ENCODE assay signal across 11 cellular contexts in the genomic region with DNA sequence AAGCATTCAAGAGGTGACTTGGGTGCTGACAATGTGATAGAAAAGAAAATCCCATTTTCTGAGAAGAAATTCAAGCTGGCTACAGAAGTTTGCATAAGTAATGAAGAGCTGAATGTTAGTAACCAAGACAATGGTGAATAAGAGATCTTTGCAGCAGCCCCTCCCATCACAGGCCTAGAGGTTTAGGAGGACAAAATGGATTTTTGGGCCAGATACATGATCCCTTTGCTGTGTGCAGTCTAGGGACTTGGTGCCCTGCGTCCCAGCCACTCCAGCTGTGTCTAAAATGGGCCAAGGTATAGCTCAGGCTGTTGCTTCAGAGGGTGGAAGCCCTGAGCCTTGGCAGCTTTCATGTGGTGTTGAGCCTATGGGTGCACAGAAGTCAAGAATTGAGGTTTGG.
"Had no signal": no experiment of that assay in that cellular context is flagged by ENCODE, and none has a peak within 500 bp of the region (broad histone marks: within the 10 kb centered on the region; RNA-seq: fewer than 3 reads in every experiment).

No MANE protein-coding gene starts in this region.

- H3K36me3 ChIP-seq: HAP-1 had no signal

- ATAC-seq: GM23338, HCT116 had no signal

- DNase-seq: GM23248, GOT3, H7, H9, HCEC 1CT, HFFc6 had no signal

- H3K4me1 ChIP-seq: HAP-1 had no signal

- FAIRE-seq: H1, H54 had no signal

- H3K27ac ChIP-seq: GM23248 had no signal

- H3K4me2 ChIP-seq: GM23338 had no signal

- H3K9me3 ChIP-seq: HAP-1 had no signal

- H3K4me3 ChIP-seq: GM23248, GM23338, HAP-1 had no signal
